Comparison of ENCODE assay signal across 12 cellular contexts in the genomic region with DNA sequence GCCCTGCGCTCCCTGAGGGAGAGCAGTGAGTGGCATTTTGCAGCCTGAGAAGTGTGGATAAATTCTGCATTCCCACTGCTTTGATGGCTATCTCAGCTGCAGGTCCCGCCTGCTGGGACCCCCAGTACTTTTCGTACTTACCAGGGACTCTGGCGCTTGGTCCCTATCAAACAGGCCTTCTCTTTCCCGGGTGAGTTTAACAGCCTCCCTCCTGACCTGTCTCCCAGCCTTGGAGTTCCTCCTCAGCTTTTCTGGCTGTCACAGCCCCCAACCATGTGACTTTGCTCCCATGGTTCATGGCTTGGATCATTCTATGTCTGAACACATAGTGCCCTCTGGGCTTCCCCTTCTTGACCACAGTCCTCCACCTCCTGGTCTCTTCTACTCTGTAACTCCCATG. TPM values are rescaled to one million over a fixed set of nuclear protein-coding genes. Genes with fewer than 3 reads are reported as not detected.
DNase-seq lines count a peak whose midpoint lies in the region; ATAC-seq and TF ChIP-seq lines count a peak whose summit lies in the region.
"Had no signal": no experiment of that assay in that cellular context is flagged by ENCODE, and none has a peak within 500 bp of the region (broad histone marks: within the 10 kb centered on the region; RNA-seq: fewer than 3 reads in every experiment).

No MANE protein-coding gene starts in this region.

- intact Hi-C loops in heart left ventricle (cut with DNase I) (loop anchor here in 1 of 10 donors (10.0 kb wide), 1 partner anchor 51 kb away; no protein-coding TSS in a partner anchor), left cardiac atrium (cut with DNase I) (no loop called here), left ventricle myocardium superior (cut with micrococcal nuclease) (no loop called here)

- no peak for DNase-seq in heart left ventricle
- no peak for DNase-seq in left cardiac atrium
- no peak for DNase-seq in left ventricle myocardium superior
- no peak for DNase-seq in GM10248 (ENCODE audit: extremely low spot score)
- DNase-seq: activated naive CD8-positive, alpha-beta T cell treated with anti-CD3 and anti-CD28 coated beads, Interleukin-2, amount 10 ng/mL, durations not matched to agents 7 days and 5 days; GOT3; stimulated activated CD4-positive, alpha-beta T cell treated with anti-CD3 and anti-CD28 coated beads, Interleukin-2, amount 100 ng/mL, for 24 hours; stimulated activated naive B cell treated with anti-CD40 and anti-IgM and Interleukin-4, amounts not matched to agents 10 μg/mL and 1 μg/mL and 100 μg/mL, for 72 hours had no signal

- WGBS in heart left ventricle, 4 donors: 75 to 86% (median 81%) methylated on average over 4 to 5 of the region's 5 CpGs

- H3K4me3 ChIP-seq in heart left ventricle (no peak overlapping the region), rectal smooth muscle tissue (ENCODE audit: low read length) (peak overlapping the region; percentile 32)

- no peaks in the 10 kb centered on the region for H3K9me3 ChIP-seq in heart left ventricle

- H3K27ac ChIP-seq in heart left ventricle: peak overlapping the region; percentile 38 to 92 (median 76)
- peak overlapping the region; percentile 99 for H3K27ac ChIP-seq in rectal smooth muscle tissue (ENCODE audit: low read depth, low read length)

- H3K4me1 ChIP-seq in heart left ventricle (peaks cover 5 to 83% (median 57%) of the 10 kb centered on the region in 12 donors), rectal smooth muscle tissue (ENCODE audit: control insufficient read depth, insufficient read depth, low read length) (peaks cover 68% of the 10 kb centered on the region)

- no peaks in the 10 kb centered on the region for H3K27me3 ChIP-seq in heart left ventricle
- H3K27me3 ChIP-seq in rectal smooth muscle tissue (ENCODE audit: control insufficient read depth, insufficient read depth, low read length): no peaks in the 10 kb centered on the region

- TF ChIP-seq CTCF in heart left ventricle (IDR thresholded peaks at IDR 0.05) (no peak), GM10248 (IDR thresholded peaks at IDR 0.05; ENCODE audit: control extremely low read depth, extremely low read depth, low read depth, missing control alignments) (no peak)

- POLR2A ChIA-PET in GM10248 (lab: Yijun Ruan, JAX): no interaction called here

- no peak overlapping the region for H3K9ac ChIP-seq in rectal smooth muscle tissue (ENCODE audit: low read length)

- no peak for TF ChIP-seq POLR2A in heart left ventricle (IDR thresholded peaks at IDR 0.05)

- ATAC-seq in heart left ventricle (peak in 3 of 4 donors; percentile 5 to 14 (median 9)), left cardiac atrium (no peak), left ventricle myocardium superior (peak; percentile 5), HG02642 (IDR thresholded peaks at IDR 0.05; ENCODE audit: poor library complexity, unreplicated experiment) (no peak), GM18517 (IDR thresholded peaks at IDR 0.05; ENCODE audit: unreplicated experiment) (no peak), GM18867 (IDR thresholded peaks at IDR 0.05; ENCODE audit: unreplicated experiment) (no peak)
- ATAC-seq: stimulated activated naive B cell treated with anti-CD40 and anti-IgM and Interleukin-4, amounts not matched to agents 10 μg/mL and 1 μg/mL and 100 μg/mL, for 72 hours had no signal

- H3K36me3 ChIP-seq in heart left ventricle: no peaks in the 10 kb centered on the region
- no peaks in the 10 kb centered on the region for H3K36me3 ChIP-seq in rectal smooth muscle tissue (ENCODE audit: control insufficient read depth, insufficient read depth, low read length)

- CTCF ChIA-PET in GM10248 (lab: Yijun Ruan, JAX): no interaction called here

RNA-seq across cellular contexts. Expression of gene PARVA, which starts 56.9 kb away (rescaled TPM):
- total RNA-seq in heart left ventricle (10 to 100 TPM; 42.1 to 99.2 (median 69.3) TPM), left cardiac atrium (100 to 1,000 TPM in 1 of 2 donors, 10 to 100 TPM in 1; 66.5 to 105 TPM), left ventricle myocardium superior (56.4 TPM)
- 10 to 100 TPM; 22.7 to 48.3 TPM for polyA plus RNA-seq in heart left ventricle

Comparison
In these comparisons a context has a peak if more than half of its experiments do, and no peak if none do; other contexts are left out.
1. ATAC-seq: peak in heart left ventricle (3 of 4) and left ventricle myocardium superior (single experiment); none in left cardiac atrium (0 of 2), HG02642 (single experiment), GM18517 (single experiment) and GM18867 (single experiment).